8 cellular contexts compared by ENCODE assay signal in genomic region chr4:120256112-120256775, GRCh38.
DNase-seq lines count a peak whose midpoint lies in the region; TF ChIP-seq lines count a peak whose summit lies in the region.
"Not testable (repeated sequence)": the region's sequence is repeated elsewhere in the genome, so short reads cannot be mapped to it uniquely, and the experiment has no call there.

No MANE protein-coding gene starts in this region.

- not testable (repeated sequence) for H3K4me1 ChIP-seq in HUES64 (ENCODE audit: insufficient read depth, low read length); iPS DF 6.9 (ENCODE audit: control insufficient read depth, insufficient read depth, low read length); mesenchymal stem cell (ENCODE audit: control insufficient read depth, insufficient read depth, low read depth, low read length)

- not testable (repeated sequence) for H3K27ac Mint-ChIP-seq in osteocyte (ENCODE audit: unreplicated experiment)

- peak; percentile 8 for DNase-seq in DMS53 treated with DMSO at 0.1 percent for 48 hours (lab: John Stamatoyannopoulos, UW; ENCODE audit: unreplicated experiment)
- peak; percentile 4 for DNase-seq in NCI-H2171 treated with DMSO at 0.1 percent for 48 hours (lab: John Stamatoyannopoulos, UW)
- DNase-seq in SHP77 (lab: John Stamatoyannopoulos, UW), result peak; percentile 15 to 48
- DNase-seq in ecto neural progenitor cell (ENCODE audit: low spot score), result peak; percentile 66
- not testable (repeated sequence) for DNase-seq in iPS DF 6.9 (ENCODE audit: low read depth, low spot score); osteocyte (ENCODE audit: extremely low spot score, unreplicated experiment)
- peak; percentile 18 for DNase-seq in mesenchymal stem cell

- not testable (repeated sequence) for H3K27me3 ChIP-seq in HUES64 (ENCODE audit: insufficient read depth, low read length); iPS DF 6.9 (ENCODE audit: control insufficient read depth, insufficient read depth, low read length); mesenchymal stem cell (ENCODE audit: control insufficient read depth in 1 of 2, insufficient read depth in 1 of 2, low read length in 2 of 2)

- peak overlapping the region; percentile 70 for H3K9ac ChIP-seq in HUES64 (ENCODE audit: low read depth, low read length)
- H3K9ac ChIP-seq in mesenchymal stem cell (ENCODE audit: low read length), result not testable (repeated sequence)

- not testable (repeated sequence) for H4K8ac ChIP-seq in mesenchymal stem cell (ENCODE audit: low read length)

- H3K36me3 ChIP-seq in HUES64 (ENCODE audit: insufficient read depth, low read length); iPS DF 6.9 (ENCODE audit: control insufficient read depth, insufficient read depth, low read length); mesenchymal stem cell (ENCODE audit: control insufficient read depth in 1 of 2, insufficient read depth in 2 of 2, low read depth in 1 of 2, low read length in 2 of 2): not testable (repeated sequence)

- H2BK15ac ChIP-seq in mesenchymal stem cell (ENCODE audit: low read depth, poor library complexity, severe bottlenecking), result not testable (repeated sequence)

- H4K91ac ChIP-seq in mesenchymal stem cell (ENCODE audit: low read length), result not testable (repeated sequence)

- not testable (repeated sequence) for H3K9me3 ChIP-seq in HUES64 (ENCODE audit: insufficient read depth, low read depth, low read length); iPS DF 6.9 (ENCODE audit: control insufficient read depth, insufficient read depth, low read length); mesenchymal stem cell (ENCODE audit: control insufficient read depth, low read length)

- H3K4me1 Mint-ChIP-seq in osteocyte (ENCODE audit: unreplicated experiment), result not testable (repeated sequence)

- H3K4me2 ChIP-seq in mesenchymal stem cell (ENCODE audit: low read length, poor library complexity, severe bottlenecking), result not testable (repeated sequence)

- H3K18ac ChIP-seq in mesenchymal stem cell (ENCODE audit: low read depth in 1 of 2, low read length in 2 of 2), result not testable (repeated sequence)

- H3K4me3 ChIP-seq in HUES64 (ENCODE audit: low read length) (peak overlapping the region; percentile 72), iPS DF 6.9 (ENCODE audit: low read length) (peak overlapping the region; percentile 40; the same call in 1 of the 2 replicates)
- H3K4me3 ChIP-seq in mesenchymal stem cell (ENCODE audit: insufficient read depth in 1 of 2, low read depth in 1 of 2, low read length in 2 of 2), result not testable (repeated sequence)

- peak overlapping the region; percentile 76 for H3K4me3 Mint-ChIP-seq in osteocyte (ENCODE audit: unreplicated experiment)

- 9% methylated on average over 24 of the region's 28 CpGs for WGBS in HUES64
- WGBS in iPS DF 6.9 (ENCODE audit: insufficient coverage, insufficient read length), result no CpG with 5 or more reads among the region's 28 CpGs
- 28% methylated on average over 24 of the region's 28 CpGs for WGBS in mesenchymal stem cell

- H3K9me3 Mint-ChIP-seq in osteocyte (ENCODE audit: unreplicated experiment), result not testable (repeated sequence)

- H3K36me3 Mint-ChIP-seq in osteocyte (ENCODE audit: unreplicated experiment), result not testable (repeated sequence)

- H3K79me1 ChIP-seq in mesenchymal stem cell (replicated peaks; ENCODE audit: low read length, poor library complexity, severe bottlenecking), result not testable (repeated sequence)

- not testable (repeated sequence) for H2AK5ac ChIP-seq in mesenchymal stem cell (ENCODE audit: low read length, severe bottlenecking)

- H2BK5ac ChIP-seq in mesenchymal stem cell (ENCODE audit: low read depth, low read length, poor library complexity, severe bottlenecking), result not testable (repeated sequence)

- H2BK120ac ChIP-seq in mesenchymal stem cell (ENCODE audit: low read depth, low read length), result not testable (repeated sequence)

- H2AFZ ChIP-seq in mesenchymal stem cell (ENCODE audit: low read depth, low read length), result peak overlapping the region; percentile 42

- H3K4ac ChIP-seq in mesenchymal stem cell (ENCODE audit: low read depth in 1 of 2, low read length in 2 of 2), result not testable (repeated sequence)

- TF ChIP-seq CTCF in osteocyte (IDR thresholded peaks at IDR 0.05), result not testable (repeated sequence)

- H3K27ac ChIP-seq in HUES64 (ENCODE audit: low read depth, low read length); iPS DF 6.9 (ENCODE audit: low read length); mesenchymal stem cell (ENCODE audit: low read length, poor library complexity, severe bottlenecking): not testable (repeated sequence)

- H2BK12ac ChIP-seq in mesenchymal stem cell (ENCODE audit: low read length in 2 of 2), result not testable (repeated sequence)

- H3K14ac ChIP-seq in mesenchymal stem cell (ENCODE audit: low read length in 2 of 2), result not testable (repeated sequence)

- not testable (repeated sequence) for H3K23ac ChIP-seq in mesenchymal stem cell (ENCODE audit: low read length in 2 of 2)

- peaks cover 13% of the 10 kb centered on the region for H3K27me3 Mint-ChIP-seq in osteocyte (ENCODE audit: unreplicated experiment)
